17 cellular contexts compared by ENCODE assay signal in genomic region chr3:72567474-72567873, GRCh38.
"Had no signal": no experiment of that assay in that cellular context is flagged by ENCODE, and none has a peak within 500 bp of the region (broad histone marks: within the 10 kb centered on the region; RNA-seq: fewer than 3 reads in every experiment).

No MANE protein-coding gene starts in this region.

- H3K27ac Mint-ChIP-seq: activated naive CD8-positive, alpha-beta T cell; effector memory CD8-positive, alpha-beta T cell; memory B cell; stimulated activated naive B cell treated with anti-CD40 and anti-IgM and Interleukin-4, amounts not matched to agents 10 μg/mL and 1 μg/mL and 100 μg/mL, for 72 hours had no signal

- H3K4me1 Mint-ChIP-seq: memory B cell had no signal

- H3K36me3 Mint-ChIP-seq: activated naive CD8-positive, alpha-beta T cell; memory B cell; stimulated activated naive B cell treated with anti-CD40 and anti-IgM and Interleukin-4, amounts not matched to agents 10 μg/mL and 1 μg/mL and 100 μg/mL, for 72 hours had no signal

- H3K27ac ChIP-seq: cardiac muscle cell, ovary, tibial nerve, vagina, VCaP had no signal

- H3K4me3 Mint-ChIP-seq: activated naive CD8-positive, alpha-beta T cell; effector memory CD8-positive, alpha-beta T cell; memory B cell; stimulated activated naive B cell treated with anti-CD40 and anti-IgM and Interleukin-4, amounts not matched to agents 10 μg/mL and 1 μg/mL and 100 μg/mL, for 72 hours had no signal

- DNase-seq: activated CD4-positive, alpha-beta T cell treated with anti-CD3 and anti-CD28 coated beads, Interleukin-2, amount 50 U/mL, for 4 hours; effector memory CD8-positive, alpha-beta T cell; foreskin melanocyte; glutamatergic neuron; hippocampal formation; islet precursor cell; ovary; stimulated activated naive B cell treated with anti-CD40 and anti-IgM and Interleukin-4, amounts not matched to agents 10 μg/mL and 1 μg/mL and 100 μg/mL, for 72 hours; substantia nigra; SW 1271; T-helper 2 cell had no signal

- H3K27me3 Mint-ChIP-seq: activated naive CD8-positive, alpha-beta T cell had no signal

- H3K9me3 Mint-ChIP-seq: effector memory CD8-positive, alpha-beta T cell; memory B cell; stimulated activated naive B cell treated with anti-CD40 and anti-IgM and Interleukin-4, amounts not matched to agents 10 μg/mL and 1 μg/mL and 100 μg/mL, for 72 hours had no signal

- H3K4me1 ChIP-seq: tibial nerve, vagina had no signal

- ATAC-seq: effector memory CD8-positive, alpha-beta T cell; stimulated activated naive B cell treated with anti-CD40 and anti-IgM and Interleukin-4, amounts not matched to agents 10 μg/mL and 1 μg/mL and 100 μg/mL, for 72 hours had no signal

- H3K36me3 ChIP-seq: cardiac muscle cell, ovary, tibial nerve, vagina had no signal

- H3K9me3 ChIP-seq: ovary, vagina had no signal

- H3K27me3 ChIP-seq: cardiac muscle cell, ovary, tibial nerve, vagina had no signal

- H3K4me3 ChIP-seq: cardiac muscle cell, ovary, tibial nerve, vagina had no signal
